In genomic region chr20:32626859-32627636, GRCh38 we compare ENCODE assay signal across 8 cellular contexts. TPM values are rescaled to one million over a fixed set of nuclear protein-coding genes. Genes with fewer than 3 reads are reported as not detected.
DNase-seq lines count a peak whose midpoint lies in the region; ATAC-seq and TF ChIP-seq lines count a peak whose summit lies in the region.

No MANE protein-coding gene starts in this region.

- CTCF ChIA-PET in activated CD8-positive, alpha-beta T cell treated with anti-CD3 and anti-CD28 coated beads, Interleukin-2, amount 10 ng/mL, durations not matched to agents 7 days and 5 days (lab: Charles Lee) = interaction anchor here (1.1 to 1.3 kb wide), 6 partner anchors 26 to 106 kb away, joined by 3 to 6 read pairs (median 4); partner anchors contain the start of gene C20orf203

- H3K4me1 Mint-ChIP-seq in activated CD8-positive, alpha-beta T cell treated with anti-CD3 and anti-CD28 coated beads, Interleukin-2, amount 10 ng/mL, durations not matched to agents 7 days and 5 days (ENCODE audit: low read depth) = peaks cover 11% of the 10 kb centered on the region
- peaks cover 10 to 20% (median 11%) of the 10 kb centered on the region in 4 donors for H3K4me1 Mint-ChIP-seq in naive thymus-derived CD8-positive, alpha-beta T cell

- H3K9me3 Mint-ChIP-seq in activated CD8-positive, alpha-beta T cell treated with anti-CD3 and anti-CD28 coated beads, Interleukin-2, amount 10 ng/mL, durations not matched to agents 7 days and 5 days (ENCODE audit: insufficient read depth) = no peaks in the 10 kb centered on the region
- no peaks in the 10 kb centered on the region for H3K9me3 Mint-ChIP-seq in naive thymus-derived CD8-positive, alpha-beta T cell

- peak; percentile 25 for ATAC-seq in activated CD8-positive, alpha-beta T cell treated with anti-CD3 and anti-CD28 coated beads, Interleukin-2, amount 10 ng/mL, durations not matched to agents 7 days and 5 days
- peak; percentile 64 to 72 for ATAC-seq in naive thymus-derived CD8-positive, alpha-beta T cell
- no peak for ATAC-seq in HG03097 (IDR thresholded peaks at IDR 0.05; ENCODE audit: low FRiP score, unreplicated experiment)

- in situ Hi-C loops in GM13977 (cut with MboI; ENCODE audit: low pct_unique_long_range_greater_than_20kb, low sequenced_read_pairs, unreplicated experiment) = no loop called here

- DNase-seq in DMS 273 (lab: John Stamatoyannopoulos, UW; ENCODE audit: unreplicated experiment) (peak; percentile 76), DMS 273 treated with DMSO at 0.1 percent for 48 hours (lab: John Stamatoyannopoulos, UW) (no peak), NCI-H1105 (lab: John Stamatoyannopoulos, UW) (peak; percentile 94), GM13977 (ENCODE audit: low spot score) (no peak)
- DNase-seq in activated CD8-positive, alpha-beta T cell treated with anti-CD3 and anti-CD28 coated beads, Interleukin-2, amount 10 ng/mL, durations not matched to agents 7 days and 5 days = peak; percentile 34
- DNase-seq in naive thymus-derived CD8-positive, alpha-beta T cell = peak in 4 of 10 donors; percentile 22 to 42 (median 30)
- no peak for DNase-seq in activated CD4-positive, alpha-beta T cell treated with anti-CD3 and anti-CD28 coated beads, Interleukin-2, amount 50 U/mL, for 4 hours

- no peak overlapping the region for H3K27ac Mint-ChIP-seq in activated CD8-positive, alpha-beta T cell treated with anti-CD3 and anti-CD28 coated beads, Interleukin-2, amount 10 ng/mL, durations not matched to agents 7 days and 5 days
- peak overlapping the region in 2 of 10 donors; percentile 34 to 71 for H3K27ac Mint-ChIP-seq in naive thymus-derived CD8-positive, alpha-beta T cell

- H3K36me3 Mint-ChIP-seq in activated CD8-positive, alpha-beta T cell treated with anti-CD3 and anti-CD28 coated beads, Interleukin-2, amount 10 ng/mL, durations not matched to agents 7 days and 5 days (ENCODE audit: low read depth) = no peaks in the 10 kb centered on the region
- no peaks in the 10 kb centered on the region for H3K36me3 Mint-ChIP-seq in naive thymus-derived CD8-positive, alpha-beta T cell

- TF ChIP-seq CTCF in GM13977 (IDR thresholded peaks at IDR 0.05; ENCODE audit: extremely low read depth, insufficient read depth, missing control alignments) = no peak

- POLR2A ChIA-PET in activated CD8-positive, alpha-beta T cell treated with anti-CD3 and anti-CD28 coated beads, Interleukin-2, amount 10 ng/mL, durations not matched to agents 7 days and 5 days (lab: Charles Lee) = no interaction called here
- POLR2A ChIA-PET in naive thymus-derived CD8-positive, alpha-beta T cell (lab: Charles Lee) = interaction anchor here (0.5 to 1.4 kb wide), 5 partner anchors 15 to 193 kb away, joined by 3 to 5 read pairs (median 3); partner anchors contain the start of gene MAPRE1

- no peaks in the 10 kb centered on the region for H3K27me3 Mint-ChIP-seq in activated CD8-positive, alpha-beta T cell treated with anti-CD3 and anti-CD28 coated beads, Interleukin-2, amount 10 ng/mL, durations not matched to agents 7 days and 5 days (ENCODE audit: low read depth)
- H3K27me3 Mint-ChIP-seq in naive thymus-derived CD8-positive, alpha-beta T cell = no peaks in the 10 kb centered on the region

- H3K4me3 Mint-ChIP-seq in activated CD8-positive, alpha-beta T cell treated with anti-CD3 and anti-CD28 coated beads, Interleukin-2, amount 10 ng/mL, durations not matched to agents 7 days and 5 days = no peak overlapping the region
- peak overlapping the region in 9 of 10 donors; percentile 28 to 74 (median 53) for H3K4me3 Mint-ChIP-seq in naive thymus-derived CD8-positive, alpha-beta T cell

RNA-seq across cellular contexts. Expression of gene NOL4L, which starts 41.9 kb away (rescaled TPM):
- 10 to 100 TPM; 22.2 to 24.5 TPM for total RNA-seq in activated CD8-positive, alpha-beta T cell treated with anti-CD3 and anti-CD28 coated beads, Interleukin-2, amount 10 ng/mL, durations not matched to agents 7 days and 5 days
- total RNA-seq in naive thymus-derived CD8-positive, alpha-beta T cell = 10 to 100 TPM; 65.7 to 66.1 TPM
- polyA plus RNA-seq in naive thymus-derived CD8-positive, alpha-beta T cell = 10 to 100 TPM; 10.0 to 21.5 (median 14.2) TPM

RNA-seq across cellular contexts. Expression of gene C20orf203, which starts 46.7 kb away (rescaled TPM):
- total RNA-seq in activated CD8-positive, alpha-beta T cell treated with anti-CD3 and anti-CD28 coated beads, Interleukin-2, amount 10 ng/mL, durations not matched to agents 7 days and 5 days = under 1 TPM; 0.16 to 0.21 TPM
- total RNA-seq in naive thymus-derived CD8-positive, alpha-beta T cell = under 1 TPM; 0.41 to 0.57 TPM
- polyA plus RNA-seq in naive thymus-derived CD8-positive, alpha-beta T cell = under 1 TPM in 1 of 3 donors, not detected in 2; 0.18 TPM

Comparison
In these comparisons a context has a peak if more than half of its experiments do, and no peak if none do; other contexts are left out.
1. DNase-seq: peak in DMS 273 (single experiment), NCI-H1105 (single experiment) and activated CD8-positive, alpha-beta T cell treated with anti-CD3 and anti-CD28 coated beads, Interleukin-2, amount 10 ng/mL, durations not matched to agents 7 days and 5 days (single experiment); none in DMS 273 treated with DMSO at 0.1 percent for 48 hours (single experiment), activated CD4-positive, alpha-beta T cell treated with anti-CD3 and anti-CD28 coated beads, Interleukin-2, amount 50 U/mL, for 4 hours (0 of 2) and GM13977 (single experiment).